In the genomic region with DNA sequence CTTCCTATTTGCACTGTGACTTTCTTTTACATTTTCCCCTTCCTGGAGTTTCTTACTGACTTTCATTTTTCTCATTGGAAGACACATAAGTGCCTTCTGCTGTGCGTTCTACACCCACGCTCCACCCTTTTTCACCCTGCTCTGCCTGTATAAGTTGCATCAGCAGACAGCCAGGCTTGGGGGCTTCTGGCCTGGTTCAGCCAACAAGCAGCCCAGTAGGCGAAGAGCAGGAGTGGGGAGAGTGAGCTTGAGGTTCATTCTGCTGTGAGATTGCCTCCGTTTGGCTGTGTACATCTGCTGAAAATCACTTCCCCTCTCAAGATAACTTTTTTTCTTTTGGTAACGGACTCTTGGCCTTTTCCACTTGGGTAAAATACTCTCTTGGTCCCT, we compare ENCODE assay signal across 14 cellular contexts. TPM values are rescaled to one million over a fixed set of nuclear protein-coding genes. Genes with fewer than 3 reads are reported as not detected.
DNase-seq lines count a peak whose midpoint lies in the region; ATAC-seq and TF ChIP-seq lines count a peak whose summit lies in the region.
"Had no signal": no experiment of that assay in that cellular context is flagged by ENCODE, and none has a peak within 500 bp of the region (broad histone marks: within the 10 kb centered on the region; RNA-seq: fewer than 3 reads in every experiment).

No MANE protein-coding gene starts in this region.

- H3K36me3 ChIP-seq in CD8-positive, alpha-beta memory T cell (ENCODE audit: insufficient read depth, low read length) = no peaks in the 10 kb centered on the region
- no peaks in the 10 kb centered on the region for H3K36me3 ChIP-seq in upper lobe of left lung
- H3K36me3 ChIP-seq: transverse colon had no signal

- H3K27ac ChIP-seq in CD8-positive, alpha-beta memory T cell (ENCODE audit: low read depth, low read length) = no peak overlapping the region
- H3K27ac ChIP-seq in upper lobe of left lung = no peak overlapping the region
- H3K27ac ChIP-seq: transverse colon had no signal

- peak overlapping the region in 6 of 8 donors; percentile 29 to 80 (median 66) for H3K27ac Mint-ChIP-seq in CD8-positive, alpha-beta memory T cell
- peak overlapping the region; percentile 98 for H3K27ac Mint-ChIP-seq in activated naive CD4-positive, alpha-beta T cell treated with anti-CD3 and anti-CD28 coated beads, Interleukin-2, amount 50 U/mL, for 24 hours
- H3K27ac Mint-ChIP-seq: brain had no signal

- ATAC-seq in upper lobe of left lung (ENCODE audit: low FRiP score in 2 of 2) (no peak), GM19455 (IDR thresholded peaks at IDR 0.05; ENCODE audit: unreplicated experiment) (no peak)

- DNase-seq in CD8-positive, alpha-beta memory T cell = no peak
- peak; percentile 59 for DNase-seq in activated CD4-positive, alpha-beta T cell treated with anti-CD3 and anti-CD28 coated beads for 48 hours
- DNase-seq in stimulated activated CD4-positive, alpha-beta T cell treated with anti-CD3 and anti-CD28 coated beads, Interleukin-2, amount 100 ng/mL, for 4 hours (ENCODE audit: low read depth) = peak; percentile 30
- no peak for DNase-seq in upper lobe of left lung
- no peak for DNase-seq in inferior parietal cortex (ENCODE audit: extremely low spot score)
- DNase-seq in NCI-H524 (lab: John Stamatoyannopoulos, UW) = no peak
- DNase-seq: effector CD4-positive, alpha-beta T cell; NCI-H2029 treated with DMSO at 0.1 percent for 48 hours; SHP77 treated with DMSO at 0.1 percent for 48 hours; transverse colon had no signal

- no peaks in the 10 kb centered on the region for H3K27me3 ChIP-seq in CD8-positive, alpha-beta memory T cell (ENCODE audit: insufficient read depth, low read length, poor library complexity, severe bottlenecking)
- no peaks in the 10 kb centered on the region for H3K27me3 ChIP-seq in upper lobe of left lung
- H3K27me3 ChIP-seq: transverse colon had no signal

- H3K36me3 Mint-ChIP-seq in CD8-positive, alpha-beta memory T cell = peaks cover 0 to 5% (median 2%) of the 10 kb centered on the region in 3 donors
- no peaks in the 10 kb centered on the region for H3K36me3 Mint-ChIP-seq in activated naive CD4-positive, alpha-beta T cell treated with anti-CD3 and anti-CD28 coated beads, Interleukin-2, amount 50 U/mL, for 24 hours
- H3K36me3 Mint-ChIP-seq: brain had no signal

- peak overlapping the region in 5 of 7 donors; percentile 5 to 31 (median 24) for H3K4me3 Mint-ChIP-seq in CD8-positive, alpha-beta memory T cell
- H3K4me3 Mint-ChIP-seq in activated naive CD4-positive, alpha-beta T cell treated with anti-CD3 and anti-CD28 coated beads, Interleukin-2, amount 50 U/mL, for 24 hours = peak overlapping the region; percentile 84
- H3K4me3 Mint-ChIP-seq: brain had no signal

- H3K4me3 ChIP-seq in CD8-positive, alpha-beta memory T cell (ENCODE audit: low read length) = peak overlapping the region; percentile 22
- no peak overlapping the region for H3K4me3 ChIP-seq in upper lobe of left lung
- H3K4me3 ChIP-seq: lung, transverse colon had no signal

- TF ChIP-seq EP300 in upper lobe of left lung (IDR thresholded peaks at IDR 0.05) = no peak

- H3K4me1 Mint-ChIP-seq in CD8-positive, alpha-beta memory T cell = peaks cover 53 to 79% (median 62%) of the 10 kb centered on the region in 3 donors
- peaks cover 80% of the 10 kb centered on the region for H3K4me1 Mint-ChIP-seq in activated naive CD4-positive, alpha-beta T cell treated with anti-CD3 and anti-CD28 coated beads, Interleukin-2, amount 50 U/mL, for 24 hours
- H3K4me1 Mint-ChIP-seq: brain had no signal

- peaks cover 0 to 2% of the 10 kb centered on the region in 2 donors for H3K27me3 Mint-ChIP-seq in CD8-positive, alpha-beta memory T cell
- H3K27me3 Mint-ChIP-seq in activated naive CD4-positive, alpha-beta T cell treated with anti-CD3 and anti-CD28 coated beads, Interleukin-2, amount 50 U/mL, for 24 hours = no peaks in the 10 kb centered on the region

- H3K9me3 Mint-ChIP-seq in CD8-positive, alpha-beta memory T cell = no peaks in the 10 kb centered on the region
- no peaks in the 10 kb centered on the region for H3K9me3 Mint-ChIP-seq in activated naive CD4-positive, alpha-beta T cell treated with anti-CD3 and anti-CD28 coated beads, Interleukin-2, amount 50 U/mL, for 24 hours
- H3K9me3 Mint-ChIP-seq: brain had no signal

- no peak for TF ChIP-seq CTCF in upper lobe of left lung (IDR thresholded peaks at IDR 0.05)

- peaks cover 44% of the 10 kb centered on the region for H3K4me1 ChIP-seq in CD8-positive, alpha-beta memory T cell (ENCODE audit: insufficient read depth, low read length)
- no peaks in the 10 kb centered on the region for H3K4me1 ChIP-seq in upper lobe of left lung

- no peaks in the 10 kb centered on the region for H3K9me3 ChIP-seq in CD8-positive, alpha-beta memory T cell (ENCODE audit: low read length)
- H3K9me3 ChIP-seq in upper lobe of left lung = no peaks in the 10 kb centered on the region
- H3K9me3 ChIP-seq: transverse colon had no signal

- no peak for TF ChIP-seq POLR2A in upper lobe of left lung (IDR thresholded peaks at IDR 0.05)

- WGBS in upper lobe of left lung, 2 donors = 67 to 84% methylated on average over 5 of the region's 5 CpGs

- POLR2A ChIA-PET in CD8-positive, alpha-beta memory T cell (lab: Charles Lee) = no interaction called here

- CTCF ChIA-PET in CD8-positive, alpha-beta memory T cell (lab: Charles Lee) = no interaction called here

RNA-seq across cellular contexts. Expression of a gene that starts 38.4 kb away (rescaled TPM):
- total RNA-seq in CD8-positive, alpha-beta memory T cell = 10 to 100 TPM; 11.1 to 13.5 TPM
- polyA plus RNA-seq in CD8-positive, alpha-beta memory T cell = 13.4 TPM
- total RNA-seq in upper lobe of left lung = 10 to 100 TPM in 1 of 6 donors, 1 to 10 TPM in 5; 1.5 to 10.5 (median 4.9) TPM

Comparison
In these comparisons a context has a peak if more than half of its experiments do, and no peak if none do; other contexts are left out.
1. DNase-seq: peak in activated CD4-positive, alpha-beta T cell treated with anti-CD3 and anti-CD28 coated beads for 48 hours (single experiment) and stimulated activated CD4-positive, alpha-beta T cell treated with anti-CD3 and anti-CD28 coated beads, Interleukin-2, amount 100 ng/mL, for 4 hours (single experiment); none in CD8-positive, alpha-beta memory T cell (0 of 5), upper lobe of left lung (0 of 2), inferior parietal cortex (single experiment) and NCI-H524 (0 of 2).